15 cellular contexts compared by ENCODE assay signal in the genomic region with DNA sequence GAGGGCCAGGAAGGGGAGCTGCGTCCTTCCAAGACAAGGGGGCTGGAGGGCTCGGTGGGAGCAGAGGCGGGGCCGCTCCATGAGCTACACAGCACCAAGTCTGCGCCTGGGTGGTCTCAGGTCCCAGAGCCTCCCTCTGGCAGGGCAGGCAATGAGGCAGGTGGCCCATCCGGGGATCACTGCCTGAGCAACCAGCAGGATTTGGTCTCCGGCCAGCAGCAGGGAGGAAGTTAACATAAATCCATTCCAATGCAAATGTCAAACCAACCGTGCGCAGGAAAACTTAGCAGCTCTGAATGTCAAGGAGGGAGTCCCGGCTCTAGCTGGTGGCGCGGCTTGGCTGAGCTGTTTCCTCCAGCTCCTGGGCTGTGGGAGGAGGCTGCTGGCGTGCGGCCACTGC. TPM values are rescaled to one million over a fixed set of nuclear protein-coding genes. Genes with fewer than 3 reads are reported as not detected.
DNase-seq lines count a peak whose midpoint lies in the region; ATAC-seq and TF ChIP-seq lines count a peak whose summit lies in the region.
"Had no signal": no experiment of that assay in that cellular context is flagged by ENCODE, and none has a peak within 500 bp of the region (broad histone marks: within the 10 kb centered on the region; RNA-seq: fewer than 3 reads in every experiment).

No MANE protein-coding gene starts in this region.

- 4 to 11% methylated on average over 14 of the region's 14 CpGs for WGBS in heart right ventricle, 2 donors

- intact Hi-C loops in heart right ventricle (cut with DNase I), result no loop called here

- H3K4me3 ChIP-seq in heart right ventricle, result no peak overlapping the region
- H3K4me3 ChIP-seq: prostate gland, thoracic aorta had no signal

- no peaks in the 10 kb centered on the region for H3K36me3 ChIP-seq in heart right ventricle
- H3K36me3 ChIP-seq: prostate gland, thoracic aorta had no signal

- peak overlapping the region; percentile 70 to 98 (median 91) for H3K27ac Mint-ChIP-seq in brain
- no peak overlapping the region for H3K27ac Mint-ChIP-seq in stimulated activated effector memory CD8-positive, alpha-beta T cell treated with anti-CD3 and anti-CD28 coated beads, Interleukin-12 subunit alpha, Interleukin-12 subunit beta, amount 100 ng/mL, for 72 hours

- peaks cover 3 to 29% (median 17%) of the 10 kb centered on the region in 5 experiments for H3K9me3 Mint-ChIP-seq in brain
- H3K9me3 Mint-ChIP-seq in stimulated activated effector memory CD8-positive, alpha-beta T cell treated with anti-CD3 and anti-CD28 coated beads, Interleukin-12 subunit alpha, Interleukin-12 subunit beta, amount 100 ng/mL, for 72 hours, result no peaks in the 10 kb centered on the region

- no peaks in the 10 kb centered on the region for H3K4me1 ChIP-seq in heart right ventricle
- H3K4me1 ChIP-seq: prostate gland had no signal

- H3K27ac ChIP-seq in heart right ventricle, result no peak overlapping the region
- H3K27ac ChIP-seq: prostate gland, thoracic aorta had no signal

- DNase-seq in DMS 273 treated with DMSO at 0.1 percent for 48 hours (lab: John Stamatoyannopoulos, UW) (peak; percentile 44), M059J (ENCODE audit: low read depth) (peak; percentile 44), medulla oblongata (ENCODE audit: extremely low spot score) (peak; percentile 2), heart right ventricle (no peak), NOMO-1 treated with DMSO at 0.1 percent for 48 hours (lab: John Stamatoyannopoulos, UW; ENCODE audit: unreplicated experiment) (no peak)
- DNase-seq in stimulated activated effector memory CD8-positive, alpha-beta T cell treated with anti-CD3 and anti-CD28 coated beads, Interleukin-12 subunit alpha, Interleukin-12 subunit beta, amount 100 ng/mL, for 72 hours (ENCODE audit: low spot score in 2 of 2), result no peak
- DNase-seq: effector CD4-positive, alpha-beta T cell; NCI-H524; SIG-M5 had no signal

- peaks cover 23% of the 10 kb centered on the region for H3K4me1 Mint-ChIP-seq in brain
- H3K4me1 Mint-ChIP-seq in stimulated activated effector memory CD8-positive, alpha-beta T cell treated with anti-CD3 and anti-CD28 coated beads, Interleukin-12 subunit alpha, Interleukin-12 subunit beta, amount 100 ng/mL, for 72 hours, result no peaks in the 10 kb centered on the region

- H3K9me3 ChIP-seq in heart right ventricle, result peaks cover 0 to 22% (median 0%) of the 10 kb centered on the region in 11 donors
- H3K9me3 ChIP-seq: prostate gland had no signal

- peaks cover 0 to 57% (median 27%) of the 10 kb centered on the region in 7 donors for H3K27me3 ChIP-seq in heart right ventricle

- ATAC-seq in heart right ventricle (no peak), GM21423 (IDR thresholded peaks at IDR 0.05; ENCODE audit: unreplicated experiment) (no peak)
- no peak for ATAC-seq in stimulated activated effector memory CD8-positive, alpha-beta T cell treated with anti-CD3 and anti-CD28 coated beads, Interleukin-12 subunit alpha, Interleukin-12 subunit beta, amount 100 ng/mL, for 72 hours

- peaks cover 8% of the 10 kb centered on the region for H3K27me3 Mint-ChIP-seq in brain

- TF ChIP-seq CTCF in brain (conservative IDR thresholded peaks at IDR 0.05), result no peak
- no peak for TF ChIP-seq CTCF in heart right ventricle (IDR thresholded peaks at IDR 0.05)

- peak overlapping the region in 4 of 5 experiments; percentile 38 to 63 (median 48) for H3K4me3 Mint-ChIP-seq in brain
- H3K4me3 Mint-ChIP-seq in stimulated activated effector memory CD8-positive, alpha-beta T cell treated with anti-CD3 and anti-CD28 coated beads, Interleukin-12 subunit alpha, Interleukin-12 subunit beta, amount 100 ng/mL, for 72 hours, result no peak overlapping the region

- H3K36me3 Mint-ChIP-seq in brain, result no peaks in the 10 kb centered on the region
- no peaks in the 10 kb centered on the region for H3K36me3 Mint-ChIP-seq in stimulated activated effector memory CD8-positive, alpha-beta T cell treated with anti-CD3 and anti-CD28 coated beads, Interleukin-12 subunit alpha, Interleukin-12 subunit beta, amount 100 ng/mL, for 72 hours

RNA-seq across cellular contexts. Expression of a gene that starts 32.9 kb away (rescaled TPM):
- total RNA-seq in M059J (2014; rRNA removed; shearing (Covaris generic)), result not detected in 2 replicates
- polyA plus RNA-seq in brain (ENCODE audit: insufficient read depth, low read depth, low replicate concordance) (6.4 TPM), heart right ventricle (under 1 TPM; 0.06 to 0.22 TPM)
- total RNA-seq in heart right ventricle, result 1 to 10 TPM in 4 of 10 donors, under 1 TPM in 2, not detected in 4; 0.38 to 1.5 (median 1.1) TPM
- total RNA-seq: mucosa of gallbladder, thoracic aorta had no signal
- polyA plus RNA-seq: keratinocyte had no signal

Comparison
In these comparisons a context has a peak if more than half of its experiments do, and no peak if none do; other contexts are left out.
1. DNase-seq: peak in DMS 273 treated with DMSO at 0.1 percent for 48 hours (single experiment), M059J (single experiment) and medulla oblongata (single experiment); none in heart right ventricle (0 of 2), NOMO-1 treated with DMSO at 0.1 percent for 48 hours (single experiment) and stimulated activated effector memory CD8-positive, alpha-beta T cell treated with anti-CD3 and anti-CD28 coated beads, Interleukin-12 subunit alpha, Interleukin-12 subunit beta, amount 100 ng/mL, for 72 hours (0 of 2).